ENCODE assay signal across 15 cellular contexts in genomic region chr4:74969507-74970474, GRCh38. TPM values are rescaled to one million over a fixed set of nuclear protein-coding genes. Genes with fewer than 3 reads are reported as not detected.
A peak's percentile ranks its signal among the peaks of the same experiment; 100 is the strongest.
DNase-seq lines count a peak whose midpoint lies in the region; ATAC-seq and TF ChIP-seq lines count a peak whose summit lies in the region.
"Had no signal": no experiment of that assay in that cellular context is flagged by ENCODE, and none has a peak within 500 bp of the region (broad histone marks: within the 10 kb centered on the region; RNA-seq: fewer than 3 reads in every experiment).

No MANE protein-coding gene starts in this region.

- H3K9me3 Mint-ChIP-seq in CD4-positive, alpha-beta memory T cell, result peaks cover 0 to 6% (median 2%) of the 10 kb centered on the region in 8 donors
- H3K9me3 Mint-ChIP-seq in activated CD4-positive, alpha-beta T cell treated with anti-CD3 and anti-CD28 coated beads for 36 hours (ENCODE audit: low read depth), result no peaks in the 10 kb centered on the region
- H3K9me3 Mint-ChIP-seq: activated CD4-positive, alpha-beta T cell treated with anti-CD3 and anti-CD28 coated beads, Interleukin-2, amount 10 ng/mL, durations not matched to agents 7 days and 5 days had no signal

- no peaks in the 10 kb centered on the region for H3K4me1 Mint-ChIP-seq in CD4-positive, alpha-beta memory T cell
- H3K4me1 Mint-ChIP-seq in activated CD4-positive, alpha-beta T cell treated with anti-CD3 and anti-CD28 coated beads for 36 hours, result no peaks in the 10 kb centered on the region
- H3K4me1 Mint-ChIP-seq: activated CD4-positive, alpha-beta T cell treated with anti-CD3 and anti-CD28 coated beads, Interleukin-2, amount 10 ng/mL, durations not matched to agents 7 days and 5 days; natural killer cell had no signal

- H3K27me3 ChIP-seq in lower lobe of right lung (ENCODE audit: low read depth) (no peaks in the 10 kb centered on the region), aorta (ENCODE audit: control insufficient read depth in 1 of 2, insufficient read depth in 2 of 2, low read length in 1 of 2) (no peaks in the 10 kb centered on the region)
- no peaks in the 10 kb centered on the region for H3K27me3 ChIP-seq in CD4-positive, alpha-beta memory T cell (ENCODE audit: insufficient read depth, low read length)

- no peak overlapping the region for H3K4me3 Mint-ChIP-seq in CD4-positive, alpha-beta memory T cell
- no peak overlapping the region for H3K4me3 Mint-ChIP-seq in activated CD4-positive, alpha-beta T cell treated with anti-CD3 and anti-CD28 coated beads for 36 hours
- H3K4me3 Mint-ChIP-seq: activated CD4-positive, alpha-beta T cell treated with anti-CD3 and anti-CD28 coated beads, Interleukin-2, amount 10 ng/mL, durations not matched to agents 7 days and 5 days; natural killer cell had no signal

- H3K36me3 ChIP-seq in lower lobe of right lung, result no peaks in the 10 kb centered on the region
- peaks cover 0 to under 1% of the 10 kb centered on the region in 2 donors for H3K36me3 ChIP-seq in aorta (ENCODE audit: control insufficient read depth in 1 of 2, insufficient read depth in 2 of 2, low read length in 1 of 2)
- no peaks in the 10 kb centered on the region for H3K36me3 ChIP-seq in CD4-positive, alpha-beta memory T cell (ENCODE audit: insufficient read depth, low read length)

- DNase-seq in NCI-H524 (lab: John Stamatoyannopoulos, UW) (peak; percentile 3 to 39), NCI-H524 treated with DMSO at 0.1 percent for 48 hours (lab: John Stamatoyannopoulos, UW) (no peak), coronary artery (ENCODE audit: low spot score) (no peak), lower lobe of right lung (no peak), aorta (no peak), CD1c-positive myeloid dendritic cell (ENCODE audit: extremely low spot score) (no peak)
- no peak for DNase-seq in CD4-positive, alpha-beta memory T cell
- DNase-seq in activated CD4-positive, alpha-beta T cell treated with anti-CD3 and anti-CD28 coated beads for 36 hours, result no peak
- DNase-seq: activated CD4-positive, alpha-beta T cell treated with anti-CD3 and anti-CD28 coated beads, Interleukin-2, amount 10 ng/mL, durations not matched to agents 7 days and 5 days; activated naive CD4-positive, alpha-beta T cell treated with Interleukin-2 at 50 U/mL for 16 hours; DND-41; natural killer cell; SIG-M5 had no signal

- no peaks in the 10 kb centered on the region for H3K36me3 Mint-ChIP-seq in CD4-positive, alpha-beta memory T cell
- no peaks in the 10 kb centered on the region for H3K36me3 Mint-ChIP-seq in activated CD4-positive, alpha-beta T cell treated with anti-CD3 and anti-CD28 coated beads for 36 hours (ENCODE audit: low read depth)
- H3K36me3 Mint-ChIP-seq: natural killer cell had no signal

- no peak overlapping the region for H3K27ac Mint-ChIP-seq in CD4-positive, alpha-beta memory T cell
- no peak overlapping the region for H3K27ac Mint-ChIP-seq in activated CD4-positive, alpha-beta T cell treated with anti-CD3 and anti-CD28 coated beads for 36 hours
- H3K27ac Mint-ChIP-seq: activated CD4-positive, alpha-beta T cell treated with anti-CD3 and anti-CD28 coated beads, Interleukin-2, amount 10 ng/mL, durations not matched to agents 7 days and 5 days; natural killer cell had no signal

- TF ChIP-seq CTCF in coronary artery (IDR thresholded peaks at IDR 0.05) (peak; percentile 23), lower lobe of right lung (IDR thresholded peaks at IDR 0.05) (peak; percentile 9)

- H3K4me1 ChIP-seq in lower lobe of right lung, result no peaks in the 10 kb centered on the region
- H3K4me1 ChIP-seq in aorta (ENCODE audit: control insufficient read depth in 1 of 2, insufficient read depth in 2 of 2, low read length in 2 of 2), result peaks cover 12 to 19% of the 10 kb centered on the region in 2 donors
- no peaks in the 10 kb centered on the region for H3K4me1 ChIP-seq in CD4-positive, alpha-beta memory T cell (ENCODE audit: insufficient read depth, low read length)

- H3K4me3 ChIP-seq in coronary artery (no peak overlapping the region), lower lobe of right lung (no peak overlapping the region), aorta (ENCODE audit: low read length in 2 of 2) (no peak overlapping the region)
- no peak overlapping the region for H3K4me3 ChIP-seq in CD4-positive, alpha-beta memory T cell (ENCODE audit: low read length in 2 of 2)

- intact Hi-C loops in lower lobe of right lung (cut with DNase I) (no loop called here), aorta (cut with DNase I) (loop anchor here in 1 of 2 donors (5.0 kb wide), 1 partner anchor 32 kb away; no protein-coding TSS in a partner anchor)
- intact Hi-C loops in CD4-positive, alpha-beta memory T cell (cut with micrococcal nuclease), result no loop called here
- intact Hi-C loops in activated CD4-positive, alpha-beta T cell treated with anti-CD3 and anti-CD28 coated beads for 36 hours (cut with DNase I, micrococcal nuclease), result no loop called here

- no peaks in the 10 kb centered on the region for H3K9me3 ChIP-seq in lower lobe of right lung
- H3K9me3 ChIP-seq in aorta (ENCODE audit: control insufficient read depth, low read length), result no peaks in the 10 kb centered on the region
- no peaks in the 10 kb centered on the region for H3K9me3 ChIP-seq in CD4-positive, alpha-beta memory T cell (ENCODE audit: control insufficient read depth in 1 of 2, low read length in 2 of 2)

- CTCF ChIA-PET in CD4-positive, alpha-beta memory T cell (lab: Charles Lee; ENCODE audit: partially characterized antibody), result interaction anchor here (1.1 kb wide), 1 partner anchor 26 kb away, joined by 3 read pairs; no protein-coding TSS in a partner anchor
- CTCF ChIA-PET in activated CD4-positive, alpha-beta T cell treated with anti-CD3 and anti-CD28 coated beads for 36 hours (lab: Charles Lee), result interaction anchor here (0.7 kb wide), 1 partner anchor 147 kb away, joined by 4 read pairs; no protein-coding TSS in a partner anchor

- POLR2A ChIA-PET in CD4-positive, alpha-beta memory T cell (lab: Charles Lee; ENCODE audit: partially characterized antibody), result no interaction called here
- POLR2A ChIA-PET in activated CD4-positive, alpha-beta T cell treated with anti-CD3 and anti-CD28 coated beads for 36 hours (lab: Charles Lee), result no interaction called here

- ATAC-seq in lower lobe of right lung (peak; percentile 35 to 47), aorta (ENCODE audit: low FRiP score) (peak; percentile 74)
- ATAC-seq in activated CD4-positive, alpha-beta T cell treated with anti-CD3 and anti-CD28 coated beads for 36 hours, result no peak
- ATAC-seq: natural killer cell had no signal

- H3K27ac ChIP-seq in coronary artery (peak overlapping the region; percentile 30 to 56), lower lobe of right lung (no peak overlapping the region), aorta (ENCODE audit: low read depth in 1 of 2, low read length in 2 of 2) (peak overlapping the region; percentile 1 to 70)
- H3K27ac ChIP-seq in CD4-positive, alpha-beta memory T cell (ENCODE audit: low read depth, low read length), result no peak overlapping the region

- 33 to 36% methylated on average over 9 of the region's 9 CpGs for WGBS in aorta, 2 donors

- no peaks in the 10 kb centered on the region for H3K27me3 Mint-ChIP-seq in CD4-positive, alpha-beta memory T cell
- H3K27me3 Mint-ChIP-seq in activated CD4-positive, alpha-beta T cell treated with anti-CD3 and anti-CD28 coated beads for 36 hours, result peaks cover 3% of the 10 kb centered on the region
- H3K27me3 Mint-ChIP-seq: activated CD4-positive, alpha-beta T cell treated with anti-CD3 and anti-CD28 coated beads, Interleukin-2, amount 10 ng/mL, durations not matched to agents 7 days and 5 days had no signal

RNA-seq across cellular contexts. Expression of gene PARM1, which starts 36.9 kb away (rescaled TPM):
- total RNA-seq in lower lobe of right lung (64.1 TPM), aorta (100 to 1,000 TPM in 1 of 2 donors, 10 to 100 TPM in 1; 48.5 to 202 TPM)
- polyA plus RNA-seq in aorta, result 100 to 1,000 TPM in 1 of 2 donors, 10 to 100 TPM in 1; 42.6 to 112 TPM
- total RNA-seq in CD4-positive, alpha-beta memory T cell, result not detected
- under 1 TPM in 1 of 2 donors, not detected in 1; 0.28 TPM for polyA plus RNA-seq in CD4-positive, alpha-beta memory T cell
- under 1 TPM; 0.04 to 0.05 TPM for total RNA-seq in activated CD4-positive, alpha-beta T cell treated with anti-CD3 and anti-CD28 coated beads for 36 hours
- total RNA-seq: A172; activated CD4-positive, alpha-beta T cell treated with anti-CD3 and anti-CD28 coated beads, Interleukin-2, amount 10 ng/mL, durations not matched to agents 7 days and 5 days; dermis microvascular lymphatic vessel endothelial cell had no signal

Comparison
In these comparisons a context has a peak if more than half of its experiments do, and no peak if none do; other contexts are left out.
1. DNase-seq: peak in NCI-H524 (2 of 2); none in NCI-H524 treated with DMSO at 0.1 percent for 48 hours (single experiment), coronary artery (single experiment), lower lobe of right lung (single experiment), aorta (0 of 2), CD4-positive, alpha-beta memory T cell (0 of 5), activated CD4-positive, alpha-beta T cell treated with anti-CD3 and anti-CD28 coated beads for 36 hours (single experiment) and CD1c-positive myeloid dendritic cell (single experiment).
2. H3K27ac ChIP-seq: peak in coronary artery (2 of 2) and aorta (2 of 2); none in lower lobe of right lung (single experiment) and CD4-positive, alpha-beta memory T cell (single experiment).
3. RNA of gene PARM1, which starts 36.9 kb away (total RNA-seq): 48.5 to 202 TPM in aorta and 64.1 TPM in lower lobe of right lung (single experiment); 0.04 to 0.05 TPM in activated CD4-positive, alpha-beta T cell treated with anti-CD3 and anti-CD28 coated beads for 36 hours and not detected in CD4-positive, alpha-beta memory T cell; every median in the first group is over 10 times any median in the second.